Comparison of ENCODE assay signal across 9 cellular contexts in the genomic region with DNA sequence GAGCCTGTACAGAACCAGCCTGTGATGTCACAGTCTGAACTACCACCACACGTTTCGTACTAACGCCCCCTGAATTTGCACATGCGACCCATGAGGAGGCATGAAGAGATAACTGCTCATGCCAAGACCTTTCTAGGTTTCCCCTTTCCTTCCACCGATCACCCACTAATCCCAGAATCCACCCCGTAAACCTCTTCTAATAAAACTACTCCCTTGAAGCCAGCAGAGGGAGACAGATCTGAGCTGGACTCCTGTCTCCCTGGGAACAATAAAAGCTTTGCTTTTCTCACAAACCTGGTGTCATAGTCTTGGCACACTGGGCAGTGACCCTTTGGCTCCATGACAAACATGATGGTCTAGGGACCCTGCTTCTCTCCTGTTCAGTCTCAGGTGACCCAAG.
DNase-seq lines count a peak whose midpoint lies in the region; ATAC-seq and TF ChIP-seq lines count a peak whose summit lies in the region.
"Had no signal": no experiment of that assay in that cellular context is flagged by ENCODE, and none has a peak within 500 bp of the region (broad histone marks: within the 10 kb centered on the region; RNA-seq: fewer than 3 reads in every experiment).

No MANE protein-coding gene starts in this region.

- H3K4me3 ChIP-seq in foreskin fibroblast (ENCODE audit: low read depth in 1 of 2, low read length in 2 of 2), result no peak overlapping the region

- DNase-seq in GM13977 (ENCODE audit: low spot score), result no peak
- peak; percentile 29 for DNase-seq in SK-N-DZ (ENCODE audit: low spot score)
- no peak for DNase-seq in foreskin fibroblast
- no peak for DNase-seq in pons (ENCODE audit: low spot score)
- DNase-seq in COR-L47 (lab: John Stamatoyannopoulos, UW), result no peak

- ATAC-seq in HG02970 (IDR thresholded peaks at IDR 0.05; ENCODE audit: low FRiP score, unreplicated experiment) (no peak), HG03196 (IDR thresholded peaks at IDR 0.05; ENCODE audit: unreplicated experiment) (no peak)

- in situ Hi-C loops in GM13977 (cut with MboI; ENCODE audit: low pct_unique_long_range_greater_than_20kb, low sequenced_read_pairs, unreplicated experiment), result no loop called here

- TF ChIP-seq CTCF in C4-2B (conservative IDR thresholded peaks at IDR 0.05) (peak; percentile 73), GM13977 (IDR thresholded peaks at IDR 0.05; ENCODE audit: extremely low read depth, insufficient read depth, missing control alignments) (peak; percentile 15), foreskin fibroblast (IDR thresholded peaks at IDR 0.05; ENCODE audit: low read depth, low read length) (peak; percentile 15)

- H3K27ac ChIP-seq in C4-2B, result no peak overlapping the region
- H3K27ac ChIP-seq: HL-60 had no signal

Comparison
In these comparisons a context has a peak if more than half of its experiments do, and no peak if none do; other contexts are left out.
1. CTCF ChIP-seq: peak in every context shown above with its lines; median percentile 73 in C4-2B; 15 in GM13977; 15 in foreskin fibroblast.